ENCODE assay signal across 1 cellular context in the genomic region with DNA sequence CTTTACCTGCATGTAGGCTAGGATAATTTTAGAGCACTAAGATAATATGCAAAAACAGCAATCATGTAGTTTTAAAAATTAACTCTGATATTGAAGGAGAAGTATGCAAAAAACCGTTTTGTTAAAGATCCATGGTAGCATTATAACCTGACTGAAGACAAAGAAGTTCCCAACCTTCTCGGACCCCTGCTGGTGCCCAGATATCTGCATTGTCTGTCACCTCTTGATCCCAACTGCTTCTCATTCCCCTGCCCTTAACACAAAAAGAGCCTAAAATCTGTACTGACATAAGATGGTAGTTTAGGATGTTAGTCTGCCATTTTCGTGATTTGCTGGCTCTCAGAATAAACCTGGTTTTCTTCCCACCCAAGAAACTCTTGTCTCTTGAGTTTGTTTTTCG.
TF ChIP-seq lines count a peak whose summit lies in the region.

No MANE protein-coding gene starts in this region.

TF ChIP-seq in WTC11, 78 proteins besides CTCF, POLR2A, EP300 and RAD21 (continued from another document):
- TF ChIP-seq, protein P1, sequence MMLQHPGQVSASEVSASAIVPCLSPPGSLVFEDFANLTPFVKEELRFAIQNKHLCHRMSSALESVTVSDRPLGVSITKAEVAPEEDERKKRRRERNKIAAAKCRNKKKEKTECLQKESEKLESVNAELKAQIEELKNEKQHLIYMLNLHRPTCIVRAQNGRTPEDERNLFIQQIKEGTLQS (CRISPR knock-in tag; conservative IDR thresholded peaks at IDR 0.05): no peak
- TF ChIP-seq JUN (CRISPR knock-in tag; IDR thresholded peaks at IDR 0.05) (no peak), MAX (CRISPR knock-in tag; IDR thresholded peaks at IDR 0.05) (no peak), ZSCAN18 (CRISPR knock-in tag; IDR thresholded peaks at IDR 0.05) (no peak), ZNF423 (CRISPR knock-in tag; IDR thresholded peaks at IDR 0.05) (no peak), SMAD3 (CRISPR knock-in tag; IDR thresholded peaks at IDR 0.05; ENCODE audit: borderline replicate concordance) (no peak), FOXP4 (CRISPR knock-in tag; IDR thresholded peaks at IDR 0.05) (no peak), STAT6 (CRISPR knock-in tag; conservative IDR thresholded peaks at IDR 0.05; ENCODE audit: low read depth) (no peak), ZNF671 (CRISPR knock-in tag; IDR thresholded peaks at IDR 0.05) (no peak), E2F4 (CRISPR knock-in tag; IDR thresholded peaks at IDR 0.05; ENCODE audit: borderline replicate concordance, low read depth) (no peak), MXD4 (CRISPR knock-in tag; IDR thresholded peaks at IDR 0.05; ENCODE audit: borderline replicate concordance) (no peak), GRHL2 (CRISPR knock-in tag; IDR thresholded peaks at IDR 0.05; ENCODE audit: insufficient replicate concordance, severe bottlenecking) (no peak), NR3C1 (CRISPR knock-in tag; conservative IDR thresholded peaks at IDR 0.05; ENCODE audit: low read depth) (no peak)
- TF ChIP-seq, protein P2, sequence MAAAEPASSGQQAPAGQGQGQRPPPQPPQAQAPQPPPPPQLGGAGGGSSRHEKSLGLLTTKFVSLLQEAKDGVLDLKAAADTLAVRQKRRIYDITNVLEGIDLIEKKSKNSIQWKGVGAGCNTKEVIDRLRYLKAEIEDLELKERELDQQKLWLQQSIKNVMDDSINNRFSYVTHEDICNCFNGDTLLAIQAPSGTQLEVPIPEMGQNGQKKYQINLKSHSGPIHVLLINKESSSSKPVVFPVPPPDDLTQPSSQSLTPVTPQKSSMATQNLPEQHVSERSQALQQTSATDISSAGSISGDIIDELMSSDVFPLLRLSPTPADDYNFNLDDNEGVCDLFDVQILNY (CRISPR knock-in tag; IDR thresholded peaks at IDR 0.05): no peak
TF ChIP-seq in WTC11: peak in this region for 0.
